In the genomic region with DNA sequence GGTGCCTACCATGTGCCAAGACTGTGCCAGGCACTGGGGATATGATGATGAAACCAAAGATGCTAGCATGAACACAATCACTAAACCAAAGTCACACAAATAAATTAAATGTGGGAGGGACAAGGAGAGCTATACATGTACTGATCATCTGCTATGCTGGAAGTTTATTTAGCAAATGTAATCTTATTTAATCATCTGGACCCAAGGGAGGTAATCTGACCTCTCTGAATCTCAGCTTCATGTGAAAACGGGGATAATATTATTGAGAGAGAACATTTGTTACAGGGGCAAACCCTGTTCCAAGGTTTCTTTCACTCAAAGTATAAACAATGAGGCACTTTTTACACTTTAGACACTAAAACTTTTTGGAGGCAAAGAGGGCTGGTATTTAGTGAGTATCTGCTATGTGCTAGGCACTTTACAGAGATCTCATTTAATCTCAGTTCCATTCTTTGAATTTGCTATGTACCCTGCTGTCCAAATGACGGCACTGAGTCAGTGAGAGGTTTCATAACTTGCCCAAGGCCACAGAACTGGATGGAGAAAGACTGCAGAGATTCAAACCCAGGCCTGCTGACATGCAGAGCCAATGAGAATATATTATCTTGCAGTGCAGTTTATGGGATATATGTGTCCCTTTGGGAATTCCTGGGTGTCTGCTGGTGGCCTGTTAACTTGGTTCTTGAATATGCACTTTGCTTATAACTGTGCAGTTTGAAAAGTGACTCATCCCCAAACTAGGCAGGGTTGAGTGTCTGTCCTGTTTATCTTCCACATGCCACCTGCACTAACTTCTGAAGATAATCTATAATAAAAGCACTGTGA, we compare ENCODE assay signal across 1 cellular context.
TF ChIP-seq lines count a peak whose summit lies in the region.

No MANE protein-coding gene starts in this region.

TF ChIP-seq in HepG2, 621 proteins besides CTCF, POLR2A, EP300 and RAD21 (continues in another document):
- TF ChIP-seq ZNF556 (CRISPR knock-in tag; IDR thresholded peaks at IDR 0.05; ENCODE audit: borderline replicate concordance) (no peak), KLF15 (CRISPR knock-in tag; IDR thresholded peaks at IDR 0.05; ENCODE audit: borderline replicate concordance) (no peak), GZF1 (CRISPR knock-in tag; IDR thresholded peaks at IDR 0.05) (no peak), AHR (CRISPR knock-in tag; IDR thresholded peaks at IDR 0.05) (no peak), CBX2 (IDR thresholded peaks at IDR 0.05; ENCODE audit: low read depth, low read length) (no peak), CBX2 (CRISPR knock-in tag; IDR thresholded peaks at IDR 0.05; ENCODE audit: low read depth) (no peak), YY1 (IDR thresholded peaks at IDR 0.05; ENCODE audit: insufficient read depth, insufficient replicate concordance, low read depth, low read length) (no peak), ZNF253 (CRISPR knock-in tag; IDR thresholded peaks at IDR 0.05; ENCODE audit: borderline replicate concordance) (no peak), CREB1 (IDR thresholded peaks at IDR 0.05) (no peak), CREB1 (CRISPR knock-in tag; IDR thresholded peaks at IDR 0.05) (0 out of 2 replicates have a peak, but pooled peaks have one; percentile 25), ATRX (CRISPR knock-in tag; IDR thresholded peaks at IDR 0.05; ENCODE audit: borderline replicate concordance) (no peak), NR2C2 (CRISPR knock-in tag; IDR thresholded peaks at IDR 0.05; ENCODE audit: borderline replicate concordance) (no peak; the same call in 1 of the 2 replicates), HNRNPUL1 (IDR thresholded peaks at IDR 0.05; ENCODE audit: low read depth, low read length) (no peak), MTF2 (CRISPR knock-in tag; IDR thresholded peaks at IDR 0.05; ENCODE audit: borderline replicate concordance) (no peak), ZFP62 (CRISPR knock-in tag; IDR thresholded peaks at IDR 0.05) (no peak), SP5 (CRISPR knock-in tag; IDR thresholded peaks at IDR 0.05; ENCODE audit: borderline replicate concordance, low read depth) (no peak), ZNF724P (CRISPR knock-in tag; IDR thresholded peaks at IDR 0.05; ENCODE audit: borderline replicate concordance) (no peak), KDM4B (CRISPR knock-in tag; IDR thresholded peaks at IDR 0.05) (no peak; the same call in 1 of the 2 replicates), KLF13 (CRISPR knock-in tag; IDR thresholded peaks at IDR 0.05) (no peak), SIX1 (CRISPR knock-in tag; IDR thresholded peaks at IDR 0.05; ENCODE audit: borderline replicate concordance) (peak; percentile 36; the same call in 1 of the 2 replicates), ZZZ3 (CRISPR knock-in tag; IDR thresholded peaks at IDR 0.05; ENCODE audit: borderline replicate concordance) (no peak), NR1H2 (CRISPR knock-in tag; IDR thresholded peaks at IDR 0.05; ENCODE audit: borderline replicate concordance, low read depth) (no peak), ZNF225 (CRISPR knock-in tag; IDR thresholded peaks at IDR 0.05) (no peak), ZNF720 (CRISPR knock-in tag; IDR thresholded peaks at IDR 0.05) (no peak), ZFP90 (CRISPR knock-in tag; IDR thresholded peaks at IDR 0.05; ENCODE audit: borderline replicate concordance) (0 out of 2 replicates have a peak, but pooled peaks have one; percentile 42), XRCC5 (optimal IDR thresholded peaks at IDR 0.05; ENCODE audit: low read length) (no peak), ZNF143 (CRISPR knock-in tag; IDR thresholded peaks at IDR 0.05) (no peak), KAT2B (IDR thresholded peaks at IDR 0.05; ENCODE audit: borderline replicate concordance, low read depth, low read length) (no peak), ZFP37 (CRISPR knock-in tag; IDR thresholded peaks at IDR 0.05; ENCODE audit: borderline replicate concordance) (no peak), ZNF776 (CRISPR knock-in tag; IDR thresholded peaks at IDR 0.05) (no peak), IKZF1 (IDR thresholded peaks at IDR 0.05) (no peak), TARDBP (CRISPR knock-in tag; IDR thresholded peaks at IDR 0.05) (peak; percentile 70; the same call in 1 of the 2 replicates), CEBPB (IDR thresholded peaks at IDR 0.05; ENCODE audit: borderline replicate concordance, low read depth, low read length) (peak; percentile 83)
- TF ChIP-seq, protein P1, sequence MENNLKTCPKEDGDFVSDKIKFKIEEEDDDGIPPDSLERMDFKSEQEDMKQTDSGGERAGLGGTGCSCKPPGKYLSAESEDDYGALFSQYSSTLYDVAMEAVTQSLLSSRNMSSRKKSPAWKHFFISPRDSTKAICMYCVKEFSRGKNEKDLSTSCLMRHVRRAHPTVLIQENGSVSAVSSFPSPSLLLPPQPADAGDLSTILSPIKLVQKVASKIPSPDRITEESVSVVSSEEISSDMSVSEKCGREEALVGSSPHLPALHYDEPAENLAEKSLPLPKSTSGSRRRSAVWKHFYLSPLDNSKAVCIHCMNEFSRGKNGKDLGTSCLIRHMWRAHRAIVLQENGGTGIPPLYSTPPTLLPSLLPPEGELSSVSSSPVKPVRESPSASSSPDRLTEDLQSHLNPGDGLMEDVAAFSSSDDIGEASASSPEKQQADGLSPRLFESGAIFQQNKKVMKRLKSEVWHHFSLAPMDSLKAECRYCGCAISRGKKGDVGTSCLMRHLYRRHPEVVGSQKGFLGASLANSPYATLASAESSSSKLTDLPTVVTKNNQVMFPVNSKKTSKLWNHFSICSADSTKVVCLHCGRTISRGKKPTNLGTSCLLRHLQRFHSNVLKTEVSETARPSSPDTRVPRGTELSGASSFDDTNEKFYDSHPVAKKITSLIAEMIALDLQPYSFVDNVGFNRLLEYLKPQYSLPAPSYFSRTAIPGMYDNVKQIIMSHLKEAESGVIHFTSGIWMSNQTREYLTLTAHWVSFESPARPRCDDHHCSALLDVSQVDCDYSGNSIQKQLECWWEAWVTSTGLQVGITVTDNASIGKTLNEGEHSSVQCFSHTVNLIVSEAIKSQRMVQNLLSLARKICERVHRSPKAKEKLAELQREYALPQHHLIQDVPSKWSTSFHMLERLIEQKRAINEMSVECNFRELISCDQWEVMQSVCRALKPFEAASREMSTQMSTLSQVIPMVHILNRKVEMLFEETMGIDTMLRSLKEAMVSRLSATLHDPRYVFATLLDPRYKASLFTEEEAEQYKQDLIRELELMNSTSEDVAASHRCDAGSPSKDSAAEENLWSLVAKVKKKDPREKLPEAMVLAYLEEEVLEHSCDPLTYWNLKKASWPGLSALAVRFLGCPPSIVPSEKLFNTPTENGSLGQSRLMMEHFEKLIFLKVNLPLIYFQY (CRISPR knock-in tag; IDR thresholded peaks at IDR 0.05; ENCODE audit: borderline replicate concordance), result peak; percentile 15; the same call in 1 of the 2 replicates
- TF ChIP-seq, protein P2, sequence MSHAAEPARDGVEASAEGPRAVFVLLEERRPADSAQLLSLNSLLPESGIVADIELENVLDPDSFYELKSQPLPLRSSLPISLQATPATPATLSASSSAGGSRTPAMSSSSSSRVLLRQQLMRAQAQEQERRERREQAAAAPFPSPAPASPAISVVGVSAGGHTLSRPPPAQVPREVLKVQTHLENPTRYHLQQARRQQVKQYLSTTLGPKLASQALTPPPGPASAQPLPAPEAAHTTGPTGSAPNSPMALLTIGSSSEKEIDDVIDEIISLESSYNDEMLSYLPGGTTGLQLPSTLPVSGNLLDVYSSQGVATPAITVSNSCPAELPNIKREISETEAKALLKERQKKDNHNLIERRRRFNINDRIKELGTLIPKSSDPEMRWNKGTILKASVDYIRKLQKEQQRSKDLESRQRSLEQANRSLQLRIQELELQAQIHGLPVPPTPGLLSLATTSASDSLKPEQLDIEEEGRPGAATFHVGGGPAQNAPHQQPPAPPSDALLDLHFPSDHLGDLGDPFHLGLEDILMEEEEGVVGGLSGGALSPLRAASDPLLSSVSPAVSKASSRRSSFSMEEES (CRISPR knock-in tag; IDR thresholded peaks at IDR 0.05), result no peak
- TF ChIP-seq, protein P3, sequence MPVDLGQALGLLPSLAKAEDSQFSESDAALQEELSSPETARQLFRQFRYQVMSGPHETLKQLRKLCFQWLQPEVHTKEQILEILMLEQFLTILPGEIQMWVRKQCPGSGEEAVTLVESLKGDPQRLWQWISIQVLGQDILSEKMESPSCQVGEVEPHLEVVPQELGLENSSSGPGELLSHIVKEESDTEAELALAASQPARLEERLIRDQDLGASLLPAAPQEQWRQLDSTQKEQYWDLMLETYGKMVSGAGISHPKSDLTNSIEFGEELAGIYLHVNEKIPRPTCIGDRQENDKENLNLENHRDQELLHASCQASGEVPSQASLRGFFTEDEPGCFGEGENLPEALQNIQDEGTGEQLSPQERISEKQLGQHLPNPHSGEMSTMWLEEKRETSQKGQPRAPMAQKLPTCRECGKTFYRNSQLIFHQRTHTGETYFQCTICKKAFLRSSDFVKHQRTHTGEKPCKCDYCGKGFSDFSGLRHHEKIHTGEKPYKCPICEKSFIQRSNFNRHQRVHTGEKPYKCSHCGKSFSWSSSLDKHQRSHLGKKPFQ (CRISPR knock-in tag; IDR thresholded peaks at IDR 0.05; ENCODE audit: insufficient replicate concordance), result no peak
- TF ChIP-seq, protein P4, sequence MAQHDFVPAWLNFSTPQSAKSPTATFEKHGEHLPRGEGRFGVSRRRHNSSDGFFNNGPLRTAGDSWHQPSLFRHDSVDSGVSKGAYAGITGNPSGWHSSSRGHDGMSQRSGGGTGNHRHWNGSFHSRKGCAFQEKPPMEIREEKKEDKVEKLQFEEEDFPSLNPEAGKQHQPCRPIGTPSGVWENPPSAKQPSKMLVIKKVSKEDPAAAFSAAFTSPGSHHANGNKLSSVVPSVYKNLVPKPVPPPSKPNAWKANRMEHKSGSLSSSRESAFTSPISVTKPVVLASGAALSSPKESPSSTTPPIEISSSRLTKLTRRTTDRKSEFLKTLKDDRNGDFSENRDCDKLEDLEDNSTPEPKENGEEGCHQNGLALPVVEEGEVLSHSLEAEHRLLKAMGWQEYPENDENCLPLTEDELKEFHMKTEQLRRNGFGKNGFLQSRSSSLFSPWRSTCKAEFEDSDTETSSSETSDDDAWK (CRISPR knock-in tag; IDR thresholded peaks at IDR 0.05), result no peak
- TF ChIP-seq, protein P5, sequence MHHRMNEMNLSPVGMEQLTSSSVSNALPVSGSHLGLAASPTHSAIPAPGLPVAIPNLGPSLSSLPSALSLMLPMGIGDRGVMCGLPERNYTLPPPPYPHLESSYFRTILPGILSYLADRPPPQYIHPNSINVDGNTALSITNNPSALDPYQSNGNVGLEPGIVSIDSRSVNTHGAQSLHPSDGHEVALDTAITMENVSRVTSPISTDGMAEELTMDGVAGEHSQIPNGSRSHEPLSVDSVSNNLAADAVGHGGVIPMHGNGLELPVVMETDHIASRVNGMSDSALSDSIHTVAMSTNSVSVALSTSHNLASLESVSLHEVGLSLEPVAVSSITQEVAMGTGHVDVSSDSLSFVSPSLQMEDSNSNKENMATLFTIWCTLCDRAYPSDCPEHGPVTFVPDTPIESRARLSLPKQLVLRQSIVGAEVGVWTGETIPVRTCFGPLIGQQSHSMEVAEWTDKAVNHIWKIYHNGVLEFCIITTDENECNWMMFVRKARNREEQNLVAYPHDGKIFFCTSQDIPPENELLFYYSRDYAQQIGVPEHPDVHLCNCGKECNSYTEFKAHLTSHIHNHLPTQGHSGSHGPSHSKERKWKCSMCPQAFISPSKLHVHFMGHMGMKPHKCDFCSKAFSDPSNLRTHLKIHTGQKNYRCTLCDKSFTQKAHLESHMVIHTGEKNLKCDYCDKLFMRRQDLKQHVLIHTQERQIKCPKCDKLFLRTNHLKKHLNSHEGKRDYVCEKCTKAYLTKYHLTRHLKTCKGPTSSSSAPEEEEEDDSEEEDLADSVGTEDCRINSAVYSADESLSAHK (CRISPR knock-in tag; IDR thresholded peaks at IDR 0.05; ENCODE audit: borderline replicate concordance), result no peak
- TF ChIP-seq, protein P6, sequence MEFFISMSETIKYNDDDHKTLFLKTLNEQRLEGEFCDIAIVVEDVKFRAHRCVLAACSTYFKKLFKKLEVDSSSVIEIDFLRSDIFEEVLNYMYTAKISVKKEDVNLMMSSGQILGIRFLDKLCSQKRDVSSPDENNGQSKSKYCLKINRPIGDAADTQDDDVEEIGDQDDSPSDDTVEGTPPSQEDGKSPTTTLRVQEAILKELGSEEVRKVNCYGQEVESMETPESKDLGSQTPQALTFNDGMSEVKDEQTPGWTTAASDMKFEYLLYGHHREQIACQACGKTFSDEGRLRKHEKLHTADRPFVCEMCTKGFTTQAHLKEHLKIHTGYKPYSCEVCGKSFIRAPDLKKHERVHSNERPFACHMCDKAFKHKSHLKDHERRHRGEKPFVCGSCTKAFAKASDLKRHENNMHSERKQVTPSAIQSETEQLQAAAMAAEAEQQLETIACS (CRISPR knock-in tag; IDR thresholded peaks at IDR 0.05), result no peak
- TF ChIP-seq, protein P7, sequence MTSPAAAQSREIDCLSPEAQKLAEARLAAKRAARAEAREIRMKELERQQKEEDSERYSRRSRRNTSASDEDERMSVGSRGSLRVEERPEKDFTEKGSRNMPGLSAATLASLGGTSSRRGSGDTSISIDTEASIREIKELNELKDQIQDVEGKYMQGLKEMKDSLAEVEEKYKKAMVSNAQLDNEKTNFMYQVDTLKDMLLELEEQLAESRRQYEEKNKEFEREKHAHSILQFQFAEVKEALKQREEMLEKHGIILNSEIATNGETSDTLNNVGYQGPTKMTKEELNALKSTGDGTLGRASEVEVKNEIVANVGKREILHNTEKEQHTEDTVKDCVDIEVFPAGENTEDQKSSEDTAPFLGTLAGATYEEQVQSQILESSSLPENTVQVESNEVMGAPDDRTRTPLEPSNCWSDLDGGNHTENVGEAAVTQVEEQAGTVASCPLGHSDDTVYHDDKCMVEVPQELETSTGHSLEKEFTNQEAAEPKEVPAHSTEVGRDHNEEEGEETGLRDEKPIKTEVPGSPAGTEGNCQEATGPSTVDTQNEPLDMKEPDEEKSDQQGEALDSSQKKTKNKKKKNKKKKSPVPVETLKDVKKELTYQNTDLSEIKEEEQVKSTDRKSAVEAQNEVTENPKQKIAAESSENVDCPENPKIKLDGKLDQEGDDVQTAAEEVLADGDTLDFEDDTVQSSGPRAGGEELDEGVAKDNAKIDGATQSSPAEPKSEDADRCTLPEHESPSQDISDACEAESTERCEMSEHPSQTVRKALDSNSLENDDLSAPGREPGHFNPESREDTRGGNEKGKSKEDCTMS (CRISPR knock-in tag; conservative IDR thresholded peaks at IDR 0.05), result no peak
